ENCODE assay signal across 20 cellular contexts in genomic region chr7:98309566-98309965, GRCh38.
"Had no signal": no experiment of that assay in that cellular context is flagged by ENCODE, and none has a peak within 500 bp of the region (broad histone marks: within the 10 kb centered on the region; RNA-seq: fewer than 3 reads in every experiment).

No MANE protein-coding gene starts in this region.

- H3K27ac ChIP-seq: colonic mucosa, epithelial cell of prostate, esophagus squamous epithelium, gastrocnemius medialis, heart right ventricle, left lung, lower lobe of right lung had no signal

- H3K4me3 ChIP-seq: colonic mucosa, esophagus squamous epithelium, gastrocnemius medialis, heart right ventricle, left lung, lower lobe of right lung had no signal

- H3K4me1 ChIP-seq: colonic mucosa, esophagus squamous epithelium, gastrocnemius medialis, heart right ventricle, left lung, lower lobe of right lung had no signal

- H3K9me3 ChIP-seq: colonic mucosa, esophagus squamous epithelium, gastrocnemius medialis, heart right ventricle, left lung, lower lobe of right lung had no signal

- H3K27me3 ChIP-seq: colonic mucosa, esophagus squamous epithelium, gastrocnemius medialis, heart right ventricle, left lung had no signal

- DNase-seq: colonic mucosa; cortex of kidney; effector CD8-positive, alpha-beta T cell; effector memory CD8-positive, alpha-beta T cell; endodermal cell; erythroblast; esophagus squamous epithelium; foreskin fibroblast; foreskin melanocyte; gastrocnemius medialis; glutamatergic neuron; head of caudate nucleus; heart right ventricle; hippocampal formation; left cardiac atrium; left ventricle myocardium superior; lower lobe of right lung; mesenchymal stem cell had no signal
